In genomic region chr17:79160980-79161621, GRCh38 we compare ENCODE assay signal across 1 cellular context.
TF ChIP-seq lines count a peak whose summit lies in the region.

No MANE protein-coding gene starts in this region.

TF ChIP-seq in K562, 482 proteins besides CTCF, POLR2A, EP300 and RAD21 (continued from another document):
- TF ChIP-seq ZBTB40 (IDR thresholded peaks at IDR 0.05) (0 out of 2 replicates have a peak, but pooled peaks have one; percentile 36), ZBTB40 (CRISPR knock-in tag; IDR thresholded peaks at IDR 0.05) (no peak), AFF4 (CRISPR knock-in tag; IDR thresholded peaks at IDR 0.05) (no peak), GABPA (tag; conservative IDR thresholded peaks at IDR 0.05; ENCODE audit: low read depth) (peak; percentile 70), BCOR (IDR thresholded peaks at IDR 0.05) (peak; percentile 18; the same call in 1 of the 2 replicates), ZNF436 (CRISPR knock-in tag; IDR thresholded peaks at IDR 0.05) (0 out of 2 replicates have a peak, but pooled peaks have one; percentile 58), ZFP36 (IDR thresholded peaks at IDR 0.05; ENCODE audit: low read depth, low read length, partially characterized antibody) (peak; percentile 93), RBM34 (IDR thresholded peaks at IDR 0.05; ENCODE audit: borderline replicate concordance, insufficient read depth, low read length) (no peak), NFYB (IDR thresholded peaks at IDR 0.05; ENCODE audit: extremely low read depth, insufficient read length) (no peak), FOXK2 (conservative IDR thresholded peaks at IDR 0.05 in 1 of 2, IDR thresholded peaks at IDR 0.05 in 1 of 2; ENCODE audit: low read depth in 2 of 2) (no peak)
